In the genomic region with DNA sequence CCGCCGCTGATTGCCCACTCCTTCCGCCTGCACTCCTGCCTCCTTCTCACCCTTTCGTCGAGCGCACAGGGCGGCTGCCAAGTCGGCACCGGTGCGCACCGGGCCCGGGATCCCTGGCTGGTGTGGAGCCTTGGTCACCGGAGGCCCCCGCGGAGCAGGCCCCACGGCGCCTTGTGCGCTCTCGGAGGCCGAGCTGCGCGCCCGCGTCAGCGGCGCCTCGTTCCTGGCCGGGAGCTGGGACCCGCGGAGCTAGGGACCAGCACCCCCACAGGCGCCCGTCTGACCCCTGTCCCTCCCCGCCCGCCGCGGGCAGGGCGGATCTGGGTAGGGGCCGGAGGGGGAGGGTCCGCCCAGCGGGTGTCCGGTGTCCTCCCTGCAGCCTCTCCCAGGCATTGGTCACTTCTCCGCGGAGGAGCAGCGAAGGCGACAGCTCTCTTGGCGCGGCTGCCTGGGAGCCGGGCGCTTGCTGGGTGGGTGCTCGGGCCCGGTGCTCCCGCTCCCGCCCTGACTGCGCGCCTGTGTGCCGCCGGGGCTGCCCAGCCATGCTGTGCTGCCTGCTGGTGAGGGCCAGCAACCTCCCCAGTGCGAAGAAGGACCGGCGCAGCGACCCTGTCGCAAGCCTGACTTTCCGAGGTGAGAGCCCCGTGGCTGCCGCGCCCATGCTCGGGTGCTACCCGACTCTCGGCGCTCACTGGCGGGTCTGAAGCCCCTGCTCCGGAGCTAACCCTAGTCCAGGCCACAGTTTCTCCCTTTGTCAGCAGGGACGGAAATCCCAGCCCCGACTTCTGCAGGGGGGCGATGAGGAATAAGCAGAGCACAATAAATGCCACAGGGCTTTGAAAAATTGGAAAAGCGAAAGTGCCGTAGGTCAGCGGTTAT, we compare ENCODE assay signal across 8 cellular contexts. TPM values are rescaled to one million over a fixed set of nuclear protein-coding genes. Genes with fewer than 3 reads are reported as not detected.
DNase-seq lines count a peak whose midpoint lies in the region; ATAC-seq, FAIRE-seq and TF ChIP-seq lines count a peak whose summit lies in the region.

No MANE protein-coding gene starts in this region.

- peak overlapping the region; percentile 52 for H3K4me3 ChIP-seq in neuron (ENCODE audit: low read length)

- peaks cover 5% of the 10 kb centered on the region for H3K9me3 ChIP-seq in neuron (ENCODE audit: low read length)

- peaks cover 60% of the 10 kb centered on the region for H3K27me3 ChIP-seq in neuron (ENCODE audit: insufficient read depth, low read length)

- TF ChIP-seq POLR2A in H54 (IDR thresholded peaks at IDR 0.05; ENCODE audit: low read depth, low read length) = peak; percentile 78

- ATAC-seq in HG02938 (IDR thresholded peaks at IDR 0.05; ENCODE audit: unreplicated experiment) (no peak), HG03095 (IDR thresholded peaks at IDR 0.05; ENCODE audit: unreplicated experiment) (no peak)

- H3K36me3 ChIP-seq in neuron (ENCODE audit: insufficient read depth, low read length) = no peaks in the 10 kb centered on the region

- peak overlapping the region; percentile 94 for H2AFZ ChIP-seq in neuron (ENCODE audit: low read depth, low read length)

- peaks cover 17% of the 10 kb centered on the region for H3K4me1 ChIP-seq in neuron (ENCODE audit: insufficient read depth, low read length)

- FAIRE-seq in H54 (lab: Jason Lieb, UNC) = no peak
- no peak for FAIRE-seq in frontal cortex (lab: Jason Lieb, UNC)

- DNase-seq in AG08396 (ENCODE audit: low spot score) (peak; percentile 64), H54 (ENCODE audit: insufficient read length, low spot score) (peak; percentile 54), UCSD-AML1 (lab: John Stamatoyannopoulos, UW; ENCODE audit: unreplicated experiment) (peak; percentile 40), frontal cortex (ENCODE audit: low spot score in 2 of 2) (peak; percentile 54 to 66)
- no peak for DNase-seq in stimulated activated naive CD4-positive, alpha-beta T cell (lab: John Stamatoyannopoulos, UW)

RNA-seq across cellular contexts. Expression of gene DYSF, which starts 13.2 kb away (rescaled TPM):
- 0.82 TPM for total RNA-seq in frontal cortex

Comparison
In these comparisons a context has a peak if more than half of its experiments do, and no peak if none do; other contexts are left out.
1. DNase-seq: peak in AG08396 (single experiment), H54 (single experiment), UCSD-AML1 (single experiment) and frontal cortex (2 of 2); none in stimulated activated naive CD4-positive, alpha-beta T cell (0 of 6).